ENCODE assay signal across 10 cellular contexts in the genomic region with DNA sequence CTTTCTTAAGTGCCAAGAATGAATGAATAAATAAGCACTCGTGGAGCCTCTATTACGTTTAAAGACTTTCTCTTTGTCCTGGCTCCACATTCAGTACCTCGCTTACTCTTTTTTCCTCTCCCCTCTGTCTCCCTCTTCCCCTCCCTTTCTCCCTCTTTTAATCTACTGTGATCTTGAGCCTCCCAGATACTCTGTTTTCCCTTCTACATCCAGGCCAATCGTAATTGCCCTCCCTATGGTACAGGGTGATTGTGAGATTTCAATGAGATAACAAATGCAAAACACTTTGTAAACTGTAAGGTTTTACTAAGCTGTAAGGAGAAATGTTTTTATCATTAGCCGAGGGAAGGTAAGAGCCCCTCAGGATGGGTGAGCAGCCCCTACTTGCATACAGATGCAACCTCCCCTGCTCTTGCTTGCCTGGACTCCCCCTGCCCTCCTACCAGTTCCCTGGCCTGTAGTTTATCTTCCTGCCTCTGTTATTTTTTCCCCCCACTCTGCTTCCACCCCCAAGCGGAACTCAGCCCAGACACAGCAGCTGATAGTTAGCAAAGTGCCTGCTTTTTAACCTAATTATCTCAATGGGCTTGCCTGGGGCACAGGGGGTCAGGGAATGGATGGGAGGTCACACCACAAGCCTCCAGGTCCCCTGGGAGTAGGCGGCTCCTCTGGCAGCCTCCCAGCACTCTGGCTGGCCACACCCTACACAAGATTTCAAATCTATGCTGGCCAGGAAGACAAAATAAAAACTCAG.
A peak's percentile ranks its signal among the peaks of the same experiment; 100 is the strongest.
DNase-seq lines count a peak whose midpoint lies in the region; ATAC-seq and TF ChIP-seq lines count a peak whose summit lies in the region.
"Had no signal": no experiment of that assay in that cellular context is flagged by ENCODE, and none has a peak within 500 bp of the region (broad histone marks: within the 10 kb centered on the region; RNA-seq: fewer than 3 reads in every experiment).

No MANE protein-coding gene starts in this region.

- no peaks in the 10 kb centered on the region for H3K9me3 ChIP-seq in SJCRH30 (replicated peaks)
- H3K9me3 ChIP-seq in effector memory CD4-positive, alpha-beta T cell (ENCODE audit: control insufficient read depth, low read length), result no peaks in the 10 kb centered on the region
- H3K9me3 ChIP-seq: thoracic aorta had no signal

- H3K27ac ChIP-seq in SJCRH30 (no peak overlapping the region), foreskin keratinocyte (no peak overlapping the region), brain microvascular endothelial cell (no peak overlapping the region)
- H3K27ac ChIP-seq in effector memory CD4-positive, alpha-beta T cell (ENCODE audit: insufficient read depth, low read length, poor library complexity, severe bottlenecking), result no peak overlapping the region
- H3K27ac ChIP-seq: thoracic aorta had no signal

- in situ Hi-C loops in brain microvascular endothelial cell (cut with HindIII; ENCODE audit: low pct_ligation_motif_present, low sequenced_read_pairs), result no loop called here

- DNase-seq in BJ (ENCODE audit: low read depth) (peak; percentile 3), NCI-H1105 (lab: John Stamatoyannopoulos, UW) (peak; percentile 90), SJCRH30 (peak; percentile 66 to 67), left kidney (ENCODE audit: low read depth, low spot score) (peak; percentile 67), foreskin keratinocyte (no peak), brain microvascular endothelial cell (no peak)
- no peak for DNase-seq in effector CD8-positive, alpha-beta T cell (lab: John Stamatoyannopoulos, UW)
- DNase-seq in effector memory CD4-positive, alpha-beta T cell, result no peak
- DNase-seq: AML-193 had no signal

- TF ChIP-seq CTCF in BJ (IDR thresholded peaks at IDR 0.05; ENCODE audit: insufficient read depth, low read depth, low read length), result no peak
- TF ChIP-seq CTCF in foreskin keratinocyte (conservative IDR thresholded peaks at IDR 0.05), result no peak
- TF ChIP-seq CTCF in brain microvascular endothelial cell (IDR thresholded peaks at IDR 0.05; ENCODE audit: low read depth, low read length, missing control alignments), result no peak

- H3K4me3 ChIP-seq in BJ (ENCODE audit: low read depth, low read length) (no peak overlapping the region), SJCRH30 (no peak overlapping the region), brain microvascular endothelial cell (ENCODE audit: low read depth, low read length) (no peak overlapping the region)
- no peak overlapping the region for H3K4me3 ChIP-seq in effector memory CD4-positive, alpha-beta T cell (ENCODE audit: insufficient read depth, low read depth, low read length, poor library complexity, severe bottlenecking)
- H3K4me3 ChIP-seq: thoracic aorta had no signal

- H3K4me1 ChIP-seq in SJCRH30 (peaks cover 19% of the 10 kb centered on the region; the same call in 1 of the 2 replicates), foreskin keratinocyte (peaks cover 5% of the 10 kb centered on the region)
- no peaks in the 10 kb centered on the region for H3K4me1 ChIP-seq in effector memory CD4-positive, alpha-beta T cell (ENCODE audit: control insufficient read depth, insufficient read depth, low read length, poor library complexity, severe bottlenecking)

- peaks cover 2% of the 10 kb centered on the region; the same call in 1 of the 2 replicates for H3K27me3 ChIP-seq in BJ (ENCODE audit: control insufficient read depth, insufficient read depth, low read length)
- H3K27me3 ChIP-seq in SJCRH30, result no peaks in the 10 kb centered on the region
- no peaks in the 10 kb centered on the region for H3K27me3 ChIP-seq in foreskin keratinocyte
- H3K27me3 ChIP-seq in effector memory CD4-positive, alpha-beta T cell (replicated peaks; ENCODE audit: control insufficient read depth, insufficient read depth, low read length, poor library complexity, severe bottlenecking), result no peaks in the 10 kb centered on the region
- H3K27me3 ChIP-seq in brain microvascular endothelial cell (replicated peaks), result no peaks in the 10 kb centered on the region

- no peak for ATAC-seq in foreskin keratinocyte

- POLR2A ChIA-PET in BJ (lab: Charles Lee), result no interaction called here

- H3K36me3 ChIP-seq in BJ (ENCODE audit: control insufficient read depth, insufficient read depth, low read length) (no peaks in the 10 kb centered on the region), SJCRH30 (no peaks in the 10 kb centered on the region), brain microvascular endothelial cell (replicated peaks) (no peaks in the 10 kb centered on the region)
- no peaks in the 10 kb centered on the region for H3K36me3 ChIP-seq in effector memory CD4-positive, alpha-beta T cell (ENCODE audit: control insufficient read depth, insufficient read depth, low read length)
- H3K36me3 ChIP-seq: thoracic aorta had no signal

- CTCF ChIA-PET in BJ (lab: Yijun Ruan, JAX), result interaction anchor here (1.2 kb wide), 1 partner anchor 18 kb away, joined by 4 read pairs; no protein-coding TSS in a partner anchor

Comparison
In these comparisons a context has a peak if more than half of its experiments do, and no peak if none do; other contexts are left out.
1. DNase-seq: peak in BJ (single experiment), NCI-H1105 (single experiment), SJCRH30 (2 of 2) and left kidney (single experiment); none in foreskin keratinocyte (0 of 2), effector CD8-positive, alpha-beta T cell (single experiment), effector memory CD4-positive, alpha-beta T cell (0 of 3) and brain microvascular endothelial cell (single experiment).